ENCODE assay signal across 1 cellular context in the genomic region with DNA sequence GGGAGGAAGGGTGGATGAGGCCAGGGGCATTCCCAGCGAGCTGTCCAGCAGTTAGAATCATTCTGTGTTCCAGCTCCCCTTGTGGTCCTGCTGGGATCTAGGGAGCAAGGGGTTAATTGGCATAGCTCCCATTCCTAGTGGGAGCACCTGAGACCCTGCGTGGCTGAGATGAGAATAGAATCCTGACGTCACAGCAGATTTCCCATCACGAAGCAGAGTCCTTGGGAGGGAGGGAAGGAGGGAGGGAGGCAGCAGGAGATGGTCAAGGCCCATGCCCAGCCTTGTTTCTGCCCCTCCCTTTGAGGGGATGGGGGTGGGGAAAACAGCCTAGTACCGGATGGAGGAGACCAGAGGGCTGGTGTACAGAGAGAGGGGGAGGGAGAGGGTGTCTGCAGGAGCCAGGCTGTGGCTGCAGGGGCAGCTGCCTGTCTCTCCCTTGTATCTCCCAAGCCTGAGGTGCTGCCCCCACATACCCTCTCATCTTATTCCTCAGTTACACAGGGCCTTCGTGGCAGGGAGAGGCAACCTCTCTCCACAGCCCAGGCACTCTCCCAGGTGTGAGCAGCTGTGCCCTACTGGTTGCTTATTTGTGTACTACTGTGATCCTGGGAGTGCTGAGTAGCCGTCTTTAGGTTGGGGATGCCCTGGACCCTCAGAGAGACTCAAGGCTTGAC.
TF ChIP-seq lines count a peak whose summit lies in the region.

No MANE protein-coding gene starts in this region.

TF ChIP-seq in HepG2, 621 proteins besides CTCF, POLR2A, EP300 and RAD21 (continued from another document):
- TF ChIP-seq MED1 (CRISPR knock-in tag; IDR thresholded peaks at IDR 0.05) (peak; percentile 30; the same call in 1 of the 2 replicates), NFRKB (IDR thresholded peaks at IDR 0.05) (no peak), ZNF652 (CRISPR knock-in tag; IDR thresholded peaks at IDR 0.05; ENCODE audit: borderline replicate concordance, low read depth) (peak; percentile 96), HNF4A (CRISPR knock-in tag; IDR thresholded peaks at IDR 0.05) (0 out of 2 replicates have a peak, but pooled peaks have one; percentile 5), REST (IDR thresholded peaks at IDR 0.05; ENCODE audit: borderline replicate concordance in 1 of 2, low read depth in 1 of 2, low read length in 2 of 2) (peak in 1 of 2 experiments; percentile 24; a peak in 2 of 4 replicates), SPEN (CRISPR knock-in tag; IDR thresholded peaks at IDR 0.05; ENCODE audit: low read depth) (peak; percentile 51; the same call in 1 of the 2 replicates), KLF15 (CRISPR knock-in tag; IDR thresholded peaks at IDR 0.05; ENCODE audit: borderline replicate concordance) (no peak), TBP (CRISPR knock-in tag; IDR thresholded peaks at IDR 0.05) (no peak), ZNF501 (CRISPR knock-in tag; IDR thresholded peaks at IDR 0.05) (0 out of 2 replicates have a peak, but pooled peaks have one; percentile 59), ZNF543 (CRISPR knock-in tag; IDR thresholded peaks at IDR 0.05) (peak; percentile 99), THAP11 (CRISPR knock-in tag; IDR thresholded peaks at IDR 0.05) (peak; percentile 48; the same call in 1 of the 2 replicates), TCF12 (IDR thresholded peaks at IDR 0.05) (no peak), TCF12 (CRISPR knock-in tag; IDR thresholded peaks at IDR 0.05) (no peak), SP4 (CRISPR knock-in tag; IDR thresholded peaks at IDR 0.05) (no peak), HMG20A (CRISPR knock-in tag; IDR thresholded peaks at IDR 0.05; ENCODE audit: borderline replicate concordance) (no peak), DPF2 (CRISPR knock-in tag; IDR thresholded peaks at IDR 0.05; ENCODE audit: borderline replicate concordance, low read depth) (0 out of 2 replicates have a peak, but pooled peaks have one; percentile 43), ZSCAN29 (CRISPR knock-in tag; conservative IDR thresholded peaks at IDR 0.05) (0 out of 2 replicates have a peak, but pooled peaks have one; percentile 32), TEAD3 (CRISPR knock-in tag; optimal IDR thresholded peaks at IDR 0.05; ENCODE audit: borderline replicate concordance) (peak; percentile 25), KMT2A (CRISPR knock-in tag; IDR thresholded peaks at IDR 0.05) (no peak), ZGPAT (CRISPR knock-in tag; IDR thresholded peaks at IDR 0.05) (no peak), ZNF841 (CRISPR knock-in tag; IDR thresholded peaks at IDR 0.05; ENCODE audit: borderline replicate concordance) (no peak), ZKSCAN1 (IDR thresholded peaks at IDR 0.05; ENCODE audit: low read length) (no peak), MAFK (conservative IDR thresholded peaks at IDR 0.05 in 1 of 2, IDR thresholded peaks at IDR 0.05 in 1 of 2; ENCODE audit: low read length in 2 of 2) (no peak), SP2 (CRISPR knock-in tag; IDR thresholded peaks at IDR 0.05) (no peak), ZBTB38 (CRISPR knock-in tag; IDR thresholded peaks at IDR 0.05) (no peak), KMT2B (CRISPR knock-in tag; IDR thresholded peaks at IDR 0.05) (0 out of 2 replicates have a peak, but pooled peaks have one; percentile 37), ZNF576 (CRISPR knock-in tag; IDR thresholded peaks at IDR 0.05) (no peak), CREM (IDR thresholded peaks at IDR 0.05) (peak; percentile 23; the same call in 1 of the 2 replicates), CREM (CRISPR knock-in tag; IDR thresholded peaks at IDR 0.05) (no peak), HOXA3 (CRISPR knock-in tag; IDR thresholded peaks at IDR 0.05) (peak; percentile 14; the same call in 1 of the 2 replicates), NCOA2 (CRISPR knock-in tag; IDR thresholded peaks at IDR 0.05) (0 out of 2 replicates have a peak, but pooled peaks have one; percentile 22), HIC2 (CRISPR knock-in tag; IDR thresholded peaks at IDR 0.05; ENCODE audit: low read depth) (no peak), SOX13 (IDR thresholded peaks at IDR 0.05) (no peak), SOX13 (CRISPR knock-in tag; conservative IDR thresholded peaks at IDR 0.05 in 1 of 2, IDR thresholded peaks at IDR 0.05 in 1 of 2) (peak in 1 of 2 experiments; percentile 45; a peak in 1 of 4 replicates), ZNF607 (CRISPR knock-in tag; IDR thresholded peaks at IDR 0.05; ENCODE audit: borderline replicate concordance) (0 out of 2 replicates have a peak, but pooled peaks have one; percentile 45), ZNF703 (CRISPR knock-in tag; IDR thresholded peaks at IDR 0.05; ENCODE audit: borderline replicate concordance) (no peak), RXRB (CRISPR knock-in tag; IDR thresholded peaks at IDR 0.05; ENCODE audit: borderline replicate concordance) (0 out of 2 replicates have a peak, but pooled peaks have one; percentile 14), HDAC2 (CRISPR knock-in tag; IDR thresholded peaks at IDR 0.05) (0 out of 2 replicates have a peak, but pooled peaks have one; percentile 57), ATF1 (CRISPR knock-in tag; IDR thresholded peaks at IDR 0.05) (0 out of 2 replicates have a peak, but pooled peaks have one; percentile 32), THAP7 (CRISPR knock-in tag; IDR thresholded peaks at IDR 0.05) (peak; percentile 60; the same call in 1 of the 2 replicates), ZNF550 (CRISPR knock-in tag; IDR thresholded peaks at IDR 0.05; ENCODE audit: borderline replicate concordance) (no peak)
- TF ChIP-seq, protein P1, sequence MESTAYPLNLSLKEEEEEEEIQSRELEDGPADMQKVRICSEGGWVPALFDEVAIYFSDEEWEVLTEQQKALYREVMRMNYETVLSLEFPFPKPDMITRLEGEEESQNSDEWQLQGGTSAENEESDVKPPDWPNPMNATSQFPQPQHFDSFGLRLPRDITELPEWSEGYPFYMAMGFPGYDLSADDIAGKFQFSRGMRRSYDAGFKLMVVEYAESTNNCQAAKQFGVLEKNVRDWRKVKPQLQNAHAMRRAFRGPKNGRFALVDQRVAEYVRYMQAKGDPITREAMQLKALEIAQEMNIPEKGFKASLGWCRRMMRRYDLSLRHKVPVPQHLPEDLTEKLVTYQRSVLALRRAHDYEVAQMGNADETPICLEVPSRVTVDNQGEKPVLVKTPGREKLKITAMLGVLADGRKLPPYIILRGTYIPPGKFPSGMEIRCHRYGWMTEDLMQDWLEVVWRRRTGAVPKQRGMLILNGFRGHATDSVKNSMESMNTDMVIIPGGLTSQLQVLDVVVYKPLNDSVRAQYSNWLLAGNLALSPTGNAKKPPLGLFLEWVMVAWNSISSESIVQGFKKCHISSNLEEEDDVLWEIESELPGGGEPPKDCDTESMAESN (CRISPR knock-in tag; conservative IDR thresholded peaks at IDR 0.05) = 0 out of 2 replicates have a peak, but pooled peaks have one; percentile 50
- TF ChIP-seq, protein P2, sequence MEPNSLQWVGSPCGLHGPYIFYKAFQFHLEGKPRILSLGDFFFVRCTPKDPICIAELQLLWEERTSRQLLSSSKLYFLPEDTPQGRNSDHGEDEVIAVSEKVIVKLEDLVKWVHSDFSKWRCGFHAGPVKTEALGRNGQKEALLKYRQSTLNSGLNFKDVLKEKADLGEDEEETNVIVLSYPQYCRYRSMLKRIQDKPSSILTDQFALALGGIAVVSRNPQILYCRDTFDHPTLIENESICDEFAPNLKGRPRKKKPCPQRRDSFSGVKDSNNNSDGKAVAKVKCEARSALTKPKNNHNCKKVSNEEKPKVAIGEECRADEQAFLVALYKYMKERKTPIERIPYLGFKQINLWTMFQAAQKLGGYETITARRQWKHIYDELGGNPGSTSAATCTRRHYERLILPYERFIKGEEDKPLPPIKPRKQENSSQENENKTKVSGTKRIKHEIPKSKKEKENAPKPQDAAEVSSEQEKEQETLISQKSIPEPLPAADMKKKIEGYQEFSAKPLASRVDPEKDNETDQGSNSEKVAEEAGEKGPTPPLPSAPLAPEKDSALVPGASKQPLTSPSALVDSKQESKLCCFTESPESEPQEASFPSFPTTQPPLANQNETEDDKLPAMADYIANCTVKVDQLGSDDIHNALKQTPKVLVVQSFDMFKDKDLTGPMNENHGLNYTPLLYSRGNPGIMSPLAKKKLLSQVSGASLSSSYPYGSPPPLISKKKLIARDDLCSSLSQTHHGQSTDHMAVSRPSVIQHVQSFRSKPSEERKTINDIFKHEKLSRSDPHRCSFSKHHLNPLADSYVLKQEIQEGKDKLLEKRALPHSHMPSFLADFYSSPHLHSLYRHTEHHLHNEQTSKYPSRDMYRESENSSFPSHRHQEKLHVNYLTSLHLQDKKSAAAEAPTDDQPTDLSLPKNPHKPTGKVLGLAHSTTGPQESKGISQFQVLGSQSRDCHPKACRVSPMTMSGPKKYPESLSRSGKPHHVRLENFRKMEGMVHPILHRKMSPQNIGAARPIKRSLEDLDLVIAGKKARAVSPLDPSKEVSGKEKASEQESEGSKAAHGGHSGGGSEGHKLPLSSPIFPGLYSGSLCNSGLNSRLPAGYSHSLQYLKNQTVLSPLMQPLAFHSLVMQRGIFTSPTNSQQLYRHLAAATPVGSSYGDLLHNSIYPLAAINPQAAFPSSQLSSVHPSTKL (CRISPR knock-in tag; IDR thresholded peaks at IDR 0.05) = peak; percentile 42; the same call in 1 of the 2 replicates
